In genomic region chr17:68257924-68258323, GRCh38 we compare ENCODE assay signal across 1 cellular context.
TF ChIP-seq lines count a peak whose summit lies in the region.

No MANE protein-coding gene starts in this region.

TF ChIP-seq in GM23338, 12 proteins besides CTCF, POLR2A, EP300 and RAD21 (continued from another document):
- TF ChIP-seq ZNF462 (CRISPR knock-in tag; IDR thresholded peaks at IDR 0.05) (no peak), STAT1 (IDR thresholded peaks at IDR 0.05; ENCODE audit: unreplicated experiment) (no peak), REST (IDR thresholded peaks at IDR 0.05; ENCODE audit: unreplicated experiment) (no peak), NANOG (IDR thresholded peaks at IDR 0.05; ENCODE audit: borderline replicate concordance) (no peak), ZNF114 (CRISPR knock-in tag; IDR thresholded peaks at IDR 0.05) (no peak), POLR2AphosphoS5 (IDR thresholded peaks at IDR 0.05; ENCODE audit: low read depth) (no peak)
